14 cellular contexts compared by ENCODE assay signal in the genomic region with DNA sequence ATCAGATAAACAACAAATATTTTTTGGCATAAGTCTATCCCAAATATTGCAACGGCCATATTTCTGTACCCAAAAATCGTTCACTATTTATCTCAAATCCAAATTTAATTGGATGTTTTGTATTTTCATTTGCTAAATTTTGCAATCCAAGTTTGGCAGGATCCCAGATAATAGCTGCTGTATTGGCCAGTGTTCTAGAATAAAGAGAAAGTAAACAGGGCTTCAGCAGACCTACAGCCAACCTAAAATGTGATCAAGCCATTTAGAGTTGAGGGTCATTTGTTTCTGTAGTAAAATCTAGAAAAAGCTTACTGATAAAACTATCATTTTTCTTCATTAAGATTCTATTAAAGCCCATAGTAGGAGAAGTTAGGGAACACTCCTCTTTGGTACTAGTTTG.
DNase-seq lines count a peak whose midpoint lies in the region; ATAC-seq and TF ChIP-seq lines count a peak whose summit lies in the region.
"Had no signal": no experiment of that assay in that cellular context is flagged by ENCODE, and none has a peak within 500 bp of the region (broad histone marks: within the 10 kb centered on the region; RNA-seq: fewer than 3 reads in every experiment).

No MANE protein-coding gene starts in this region.

- dilution Hi-C loops in mammary epithelial cell (cut with HindIII; ENCODE audit: low sequenced_read_pairs), result no loop called here

- intact Hi-C loops in MCF 10A (cut with micrococcal nuclease), result no loop called here
- intact Hi-C loops in mammary epithelial cell (cut with micrococcal nuclease), result no loop called here
- intact Hi-C loops in right lobe of liver (cut with DNase I), result no loop called here

- no peak overlapping the region for H3K9ac ChIP-seq in mammary epithelial cell (ENCODE audit: insufficient read depth, low read length)
- H3K9ac ChIP-seq: BLaER1 treated with 17β-estradiol and CSF1 and Interleukin-3, amounts not matched to agents 10 nM and 100 nM had no signal

- H3K27me3 Mint-ChIP-seq in MCF 10A (ENCODE audit: insufficient read depth, unreplicated experiment), result no peaks in the 10 kb centered on the region
- H3K27me3 Mint-ChIP-seq: CD4-positive, alpha-beta T cell had no signal

- H3K4me1 ChIP-seq in mammary epithelial cell (ENCODE audit: insufficient read depth, low read length) (no peaks in the 10 kb centered on the region), right lobe of liver (peaks cover 0 to 10% (median 0%) of the 10 kb centered on the region in 4 donors)
- H3K4me1 ChIP-seq: BLaER1 treated with 17β-estradiol and CSF1 and Interleukin-3, amounts not matched to agents 10 nM and 100 nM had no signal

- H3K79me2 ChIP-seq in mammary epithelial cell (ENCODE audit: insufficient read depth, low read length), result no peaks in the 10 kb centered on the region

- H3K36me3 ChIP-seq in mammary epithelial cell (ENCODE audit: insufficient read depth, low read length), result no peaks in the 10 kb centered on the region
- no peaks in the 10 kb centered on the region for H3K36me3 ChIP-seq in right lobe of liver
- H3K36me3 ChIP-seq: BLaER1 treated with 17β-estradiol and CSF1 and Interleukin-3, amounts not matched to agents 10 nM and 100 nM; HAP-1 had no signal

- no peaks in the 10 kb centered on the region for H3K9me3 Mint-ChIP-seq in MCF 10A (ENCODE audit: unreplicated experiment)

- H3K27me3 ChIP-seq in mammary epithelial cell (ENCODE audit: insufficient read depth, low read length) (peaks cover 2% of the 10 kb centered on the region), right lobe of liver (no peaks in the 10 kb centered on the region)
- H3K27me3 ChIP-seq: BLaER1 treated with 17β-estradiol and CSF1 and Interleukin-3, amounts not matched to agents 10 nM and 100 nM had no signal

- no peak for TF ChIP-seq POLR2A in right lobe of liver (IDR thresholded peaks at IDR 0.05)

- H3K4me2 ChIP-seq in mammary epithelial cell (ENCODE audit: insufficient read depth, low read depth, low read length), result no peak overlapping the region
- H3K4me2 ChIP-seq: BLaER1 treated with 17β-estradiol and CSF1 and Interleukin-3, amounts not matched to agents 10 nM and 100 nM had no signal

- no peak overlapping the region for H2AFZ ChIP-seq in mammary epithelial cell (ENCODE audit: low read depth, low read length)

- BruUV-seq in MCF 10A (replicated peaks; lab: Mats Ljungman, UMichigan), result no TSS peak
- BruUV-seq in mammary epithelial cell (replicated peaks; lab: Mats Ljungman, UMichigan), result no TSS peak

- CTCF ChIA-PET in MCF 10A (lab: Yijun Ruan, JAX), result no interaction called here
- CTCF ChIA-PET in mammary epithelial cell (lab: Charles Lee; ENCODE audit: low non-redundant PET), result no interaction called here

- no peaks in the 10 kb centered on the region for H4K20me1 ChIP-seq in mammary epithelial cell (ENCODE audit: insufficient read depth, low read length)
- H4K20me1 ChIP-seq: BLaER1 treated with 17β-estradiol and CSF1 and Interleukin-3, amounts not matched to agents 10 nM and 100 nM had no signal

- POLR2A ChIA-PET in MCF 10A (lab: Yijun Ruan, JAX), result interaction anchor here (0.7 kb wide), 1 partner anchor 186 kb away, joined by 3 read pairs; no protein-coding TSS in a partner anchor

- in situ Hi-C loops in mammary epithelial cell (cut with MboI; ENCODE audit: low sequenced_read_pairs in 2 of 2), result no loop called here

- no peak overlapping the region for H3K27ac Mint-ChIP-seq in MCF 10A (ENCODE audit: low read depth, unreplicated experiment)
- H3K27ac Mint-ChIP-seq: CD4-positive, alpha-beta T cell had no signal

- no peaks in the 10 kb centered on the region for H3K4me1 Mint-ChIP-seq in MCF 10A (ENCODE audit: insufficient read depth, unreplicated experiment)

- H3K4me3 Mint-ChIP-seq in MCF 10A (ENCODE audit: unreplicated experiment), result no peak overlapping the region
- H3K4me3 Mint-ChIP-seq: CD4-positive, alpha-beta T cell had no signal

- H3K4me3 ChIP-seq in mammary epithelial cell (replicated peaks in 1 of 3; ENCODE audit: insufficient read depth in 1 of 3, low read depth in 2 of 3, low read length in 3 of 3) (no peak overlapping the region), cardiac fibroblast (replicated peaks in 1 of 2; ENCODE audit: low read depth in 2 of 2, low read length in 2 of 2) (no peak overlapping the region), right lobe of liver (no peak overlapping the region)
- H3K4me3 ChIP-seq: BLaER1 treated with 17β-estradiol and CSF1 and Interleukin-3, amounts not matched to agents 10 nM and 100 nM; HAP-1 had no signal

- TF ChIP-seq CTCF in MCF 10A (IDR thresholded peaks at IDR 0.05; ENCODE audit: unreplicated experiment) (no peak), mammary epithelial cell (conservative IDR thresholded peaks at IDR 0.05 in 1 of 2, IDR thresholded peaks at IDR 0.05 in 1 of 2; ENCODE audit: extremely low read depth in 1 of 2, insufficient read depth in 1 of 2, low read depth in 1 of 2, low read length in 2 of 2) (no peak), cardiac fibroblast (IDR thresholded peaks at IDR 0.05; ENCODE audit: low read depth, low read length) (no peak), right lobe of liver (IDR thresholded peaks at IDR 0.05) (no peak)

- WGBS in mammary epithelial cell (ENCODE audit: low coverage, missing lambda C conversion rate), result 49% methylated on average over 2 of the region's 2 CpGs
- WGBS in right lobe of liver (ENCODE audit: insufficient coverage, low coverage, low lambda C conversion rate, missing lambda C conversion rate), result 18% methylated on average over 2 of the region's 2 CpGs

- no peaks in the 10 kb centered on the region for H3K36me3 Mint-ChIP-seq in MCF 10A (ENCODE audit: insufficient read depth, unreplicated experiment)

- H3K27ac ChIP-seq in mammary epithelial cell (ENCODE audit: insufficient read depth, low read depth, low read length) (no peak overlapping the region), right lobe of liver (no peak overlapping the region)
- H3K27ac ChIP-seq: BLaER1 treated with 17β-estradiol and CSF1 and Interleukin-3, amounts not matched to agents 10 nM and 100 nM had no signal

- DNase-seq in MCF 10A (ENCODE audit: unreplicated experiment), result peak; percentile 6
- no peak for DNase-seq in mammary epithelial cell
- peak; percentile 14 to 51 for DNase-seq in cardiac fibroblast (ENCODE audit: low read depth in 2 of 2)
- peak; percentile 37 for DNase-seq in fibroblast of peridontal ligament (ENCODE audit: extremely low read depth)
- no peak for DNase-seq in right lobe of liver
- no peak for DNase-seq in SW 1271 (lab: John Stamatoyannopoulos, UW)
- no peak for DNase-seq in SIG-M5 (lab: John Stamatoyannopoulos, UW)
- DNase-seq: 8988T; Calu3; CD4-positive, alpha-beta T cell; DMS 273 treated with DMSO at 0.1 percent for 48 hours had no signal

- ATAC-seq in right lobe of liver (peak; percentile 78 to 90 (median 86)), GM19455 (IDR thresholded peaks at IDR 0.05; ENCODE audit: unreplicated experiment) (no peak)

- H3K9me3 ChIP-seq in mammary epithelial cell (replicated peaks; ENCODE audit: insufficient read depth, low read length) (no peaks in the 10 kb centered on the region), right lobe of liver (no peaks in the 10 kb centered on the region)
- H3K9me3 ChIP-seq: BLaER1 treated with 17β-estradiol and CSF1 and Interleukin-3, amounts not matched to agents 10 nM and 100 nM; HAP-1 had no signal

Comparison
In these comparisons a context has a peak if more than half of its experiments do, and no peak if none do; other contexts are left out.
1. DNase-seq: peak in MCF 10A (single experiment), cardiac fibroblast (2 of 2) and fibroblast of peridontal ligament (single experiment); none in mammary epithelial cell (single experiment), right lobe of liver (0 of 3), SW 1271 (0 of 2) and SIG-M5 (single experiment).